ENCODE assay signal across 9 cellular contexts in the genomic region with DNA sequence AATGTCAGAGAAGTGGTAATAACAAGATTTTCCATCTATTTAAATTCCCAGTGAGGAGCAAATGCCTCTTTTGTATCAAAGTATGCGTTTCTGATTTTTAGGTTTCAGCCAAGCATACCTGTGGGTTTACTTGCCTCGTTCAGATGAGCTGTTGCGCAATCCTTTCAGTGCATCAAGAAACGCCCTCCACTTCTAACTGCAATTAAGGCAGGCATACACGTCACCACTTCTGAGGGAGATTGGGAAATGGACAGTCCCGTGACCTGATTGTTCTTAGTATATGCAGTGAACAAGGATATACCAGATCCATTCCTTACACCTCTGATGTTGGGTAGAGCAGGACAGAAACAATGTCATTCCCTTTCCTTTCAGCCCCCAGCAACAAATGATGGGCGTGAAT.
DNase-seq lines count a peak whose midpoint lies in the region; ATAC-seq, FAIRE-seq and TF ChIP-seq lines count a peak whose summit lies in the region.
"Had no signal": no experiment of that assay in that cellular context is flagged by ENCODE, and none has a peak within 500 bp of the region (broad histone marks: within the 10 kb centered on the region; RNA-seq: fewer than 3 reads in every experiment).

No MANE protein-coding gene starts in this region.

- peak in 1 of 2 donors; percentile 45 for ATAC-seq in natural killer cell treated with Interleukin-12 subunit alpha and Interleukin-12 subunit beta and Interleukin-15 and Interleukin-18, amount 100 ng/mL, for 72 hours
- ATAC-seq in natural killer cell (no peak), HG03378 (IDR thresholded peaks at IDR 0.05; ENCODE audit: unreplicated experiment) (no peak)

- H3K4me3 Mint-ChIP-seq in natural killer cell treated with Interleukin-12 subunit alpha and Interleukin-12 subunit beta and Interleukin-15 and Interleukin-18, amount 100 ng/mL, for 72 hours, result peak overlapping the region; percentile 39
- no peak overlapping the region for H3K4me3 Mint-ChIP-seq in natural killer cell
- H3K4me3 Mint-ChIP-seq: endodermal cell had no signal

- peaks cover 36 to 53% of the 10 kb centered on the region in 2 donors for H3K4me1 Mint-ChIP-seq in natural killer cell treated with Interleukin-12 subunit alpha and Interleukin-12 subunit beta and Interleukin-15 and Interleukin-18, amount 100 ng/mL, for 72 hours (ENCODE audit: low read depth in 2 of 2)
- peaks cover 3 to 7% of the 10 kb centered on the region in 2 donors for H3K4me1 Mint-ChIP-seq in natural killer cell

- in situ Hi-C loops in brain microvascular endothelial cell (cut with HindIII; ENCODE audit: low pct_ligation_motif_present, low sequenced_read_pairs), result loop anchor here (10.0 kb wide), 1 partner anchor 273 kb away; no protein-coding TSS in a partner anchor

- H3K27ac ChIP-seq in VCaP, result peak overlapping the region; percentile 24; the same call in 1 of the 2 replicates
- H3K27ac ChIP-seq in brain microvascular endothelial cell, result no peak overlapping the region

- peak overlapping the region; percentile 59 to 91 for H3K27ac Mint-ChIP-seq in natural killer cell treated with Interleukin-12 subunit alpha and Interleukin-12 subunit beta and Interleukin-15 and Interleukin-18, amount 100 ng/mL, for 72 hours
- no peak overlapping the region for H3K27ac Mint-ChIP-seq in natural killer cell
- H3K27ac Mint-ChIP-seq: endodermal cell had no signal

- FAIRE-seq in GM12891 (lab: Jason Lieb, UNC), result no peak

- no peak overlapping the region for H3K4me3 ChIP-seq in brain microvascular endothelial cell (ENCODE audit: low read depth, low read length)

- no peaks in the 10 kb centered on the region for H3K9me3 Mint-ChIP-seq in natural killer cell treated with Interleukin-12 subunit alpha and Interleukin-12 subunit beta and Interleukin-15 and Interleukin-18, amount 100 ng/mL, for 72 hours
- no peaks in the 10 kb centered on the region for H3K9me3 Mint-ChIP-seq in natural killer cell
- H3K9me3 Mint-ChIP-seq: endodermal cell had no signal

- no peaks in the 10 kb centered on the region for H3K27me3 Mint-ChIP-seq in natural killer cell treated with Interleukin-12 subunit alpha and Interleukin-12 subunit beta and Interleukin-15 and Interleukin-18, amount 100 ng/mL, for 72 hours
- H3K27me3 Mint-ChIP-seq in natural killer cell (ENCODE audit: low read depth in 2 of 2), result no peaks in the 10 kb centered on the region

- TF ChIP-seq CTCF in natural killer cell (IDR thresholded peaks at IDR 0.05), result no peak
- no peak for TF ChIP-seq CTCF in VCaP (conservative IDR thresholded peaks at IDR 0.05)
- no peak for TF ChIP-seq CTCF in brain microvascular endothelial cell (IDR thresholded peaks at IDR 0.05; ENCODE audit: low read depth, low read length, missing control alignments)

- TF ChIP-seq POLR2A in GM12891 (IDR thresholded peaks at IDR 0.05; ENCODE audit: low read depth, low read length), result no peak

- H3K36me3 Mint-ChIP-seq in natural killer cell treated with Interleukin-12 subunit alpha and Interleukin-12 subunit beta and Interleukin-15 and Interleukin-18, amount 100 ng/mL, for 72 hours, result peaks cover 32% of the 10 kb centered on the region
- H3K36me3 Mint-ChIP-seq in natural killer cell, result peaks cover 11% of the 10 kb centered on the region

- H3K36me3 ChIP-seq in brain microvascular endothelial cell (replicated peaks), result no peaks in the 10 kb centered on the region

- H3K27me3 ChIP-seq in brain microvascular endothelial cell (replicated peaks), result no peaks in the 10 kb centered on the region

- DNase-seq in natural killer cell treated with Interleukin-12 subunit alpha and Interleukin-12 subunit beta and Interleukin-15 and Interleukin-18, amount 100 ng/mL, for 72 hours (ENCODE audit: low spot score), result no peak
- DNase-seq in natural killer cell, result no peak
- peak; percentile 91 for DNase-seq in islet precursor cell
- DNase-seq in GM12891 (ENCODE audit: insufficient read length, low spot score), result no peak
- DNase-seq in T-helper 1 cell, result no peak
- DNase-seq in brain microvascular endothelial cell, result no peak

- intact Hi-C loops in natural killer cell (cut with micrococcal nuclease), result no loop called here

TF ChIP-seq in GM12891, 5 proteins besides CTCF, POLR2A, EP300 and RAD21:
- TF ChIP-seq POU2F2 (IDR thresholded peaks at IDR 0.05; ENCODE audit: low read depth, low read length) (no peak), POLR2AphosphoS5 (IDR thresholded peaks at IDR 0.05; ENCODE audit: low read depth, low read length) (no peak), PAX5 (IDR thresholded peaks at IDR 0.05; ENCODE audit: insufficient read depth, low read length, severe bottlenecking) (no peak), SPI1 (IDR thresholded peaks at IDR 0.05; ENCODE audit: low read depth, low read length) (no peak), TAF1 (IDR thresholded peaks at IDR 0.05; ENCODE audit: low read depth, low read length) (no peak)

Comparison
In these comparisons a context has a peak if more than half of its experiments do, and no peak if none do; other contexts are left out.
1. H3K27ac Mint-ChIP-seq: peak in natural killer cell treated with Interleukin-12 subunit alpha and Interleukin-12 subunit beta and Interleukin-15 and Interleukin-18, amount 100 ng/mL, for 72 hours (2 of 2); none in natural killer cell (0 of 2).